Comparison of ENCODE assay signal across 8 cellular contexts in genomic region chr19:46513461-46514236, GRCh38. TPM values are rescaled to one million over a fixed set of nuclear protein-coding genes. Genes with fewer than 3 reads are reported as not detected.
DNase-seq lines count a peak whose midpoint lies in the region; ATAC-seq and FAIRE-seq lines count a peak whose summit lies in the region.

No MANE protein-coding gene starts in this region.

- POLR2A ChIA-PET in activated CD4-positive, alpha-beta memory T cell treated with anti-CD3 and anti-CD28 coated beads, Interleukin-2, amount 10 ng/mL, durations not matched to agents 7 days and 5 days (lab: Charles Lee) = no interaction called here

- no peak overlapping the region for H3K18ac ChIP-seq in mesendoderm (ENCODE audit: low read length)

- no peak overlapping the region for H2BK15ac ChIP-seq in mesendoderm (replicated peaks; ENCODE audit: low read depth)

- H3K56ac ChIP-seq in mesendoderm (ENCODE audit: low read length) = no peak overlapping the region

- CTCF ChIA-PET in activated CD4-positive, alpha-beta memory T cell treated with anti-CD3 and anti-CD28 coated beads, Interleukin-2, amount 10 ng/mL, durations not matched to agents 7 days and 5 days (lab: Charles Lee) = interaction anchor here (1.2 to 1.7 kb wide), 4 partner anchors 10 to 118 kb away, joined by 3 to 8 read pairs (median 4); no protein-coding TSS in a partner anchor

- H4K8ac ChIP-seq in mesendoderm (ENCODE audit: low read depth, low read length) = no peak overlapping the region

- H3K9ac ChIP-seq in mesendoderm (ENCODE audit: low read length) = peak overlapping the region; percentile 16

- no peaks in the 10 kb centered on the region for H3K36me3 Mint-ChIP-seq in activated CD4-positive, alpha-beta memory T cell treated with anti-CD3 and anti-CD28 coated beads, Interleukin-2, amount 10 ng/mL, durations not matched to agents 7 days and 5 days (ENCODE audit: low read depth)

- H3K27me3 Mint-ChIP-seq in activated CD4-positive, alpha-beta memory T cell treated with anti-CD3 and anti-CD28 coated beads, Interleukin-2, amount 10 ng/mL, durations not matched to agents 7 days and 5 days = peaks cover 26% of the 10 kb centered on the region

- no peak overlapping the region for H2BK120ac ChIP-seq in mesendoderm (ENCODE audit: low read depth, low read length)

- H3K27me3 ChIP-seq in mesendoderm (ENCODE audit: insufficient read depth, low read length, poor library complexity) = no peaks in the 10 kb centered on the region

- H3K4me2 ChIP-seq in mesendoderm (ENCODE audit: low read length) = no peak overlapping the region

- no peak overlapping the region for H3K27ac Mint-ChIP-seq in activated CD4-positive, alpha-beta memory T cell treated with anti-CD3 and anti-CD28 coated beads, Interleukin-2, amount 10 ng/mL, durations not matched to agents 7 days and 5 days

- no peak overlapping the region for H3K4me3 Mint-ChIP-seq in activated CD4-positive, alpha-beta memory T cell treated with anti-CD3 and anti-CD28 coated beads, Interleukin-2, amount 10 ng/mL, durations not matched to agents 7 days and 5 days

- no peak overlapping the region for H3K4me3 ChIP-seq in mesendoderm (ENCODE audit: low read length)

- H3K23ac ChIP-seq in mesendoderm (ENCODE audit: low read length) = no peak overlapping the region

- no peak overlapping the region for H3K4ac ChIP-seq in mesendoderm (ENCODE audit: low read depth, low read length)

- WGBS in mesendoderm (ENCODE audit: extremely low coverage, insufficient coverage, low lambda C conversion rate) = no CpG with 5 or more reads among the region's 36 CpGs

- H2AK5ac ChIP-seq in mesendoderm (ENCODE audit: low read length) = no peak overlapping the region

- H3K36me3 ChIP-seq in mesendoderm (ENCODE audit: control insufficient read depth, insufficient read depth, low read length) = no peaks in the 10 kb centered on the region

- no peaks in the 10 kb centered on the region for H3K79me2 ChIP-seq in mesendoderm (ENCODE audit: control insufficient read depth, insufficient read depth, low read length)

- H3K79me1 ChIP-seq in mesendoderm (ENCODE audit: low read length) = no peaks in the 10 kb centered on the region

- H3K9me3 Mint-ChIP-seq in activated CD4-positive, alpha-beta memory T cell treated with anti-CD3 and anti-CD28 coated beads, Interleukin-2, amount 10 ng/mL, durations not matched to agents 7 days and 5 days = peaks cover 3% of the 10 kb centered on the region

- DNase-seq in ACHN (peak; percentile 37), GM19239 (ENCODE audit: insufficient read length, low spot score) (peak; percentile 68), NCI-H526 (lab: John Stamatoyannopoulos, UW) (peak; percentile 22 to 82), ecto neural progenitor cell (ENCODE audit: low spot score) (peak; percentile 94), mesendoderm (peak; percentile 86)
- DNase-seq in activated CD4-positive, alpha-beta memory T cell treated with anti-CD3 and anti-CD28 coated beads, Interleukin-2, amount 10 ng/mL, durations not matched to agents 7 days and 5 days = peak; percentile 80
- peak; percentile 51 to 66 for DNase-seq in stimulated activated CD8-positive, alpha-beta memory T cell treated with anti-CD3 and anti-CD28 coated beads, Interleukin-15, amount 100 ng/mL, for 48 hours (ENCODE audit: low read depth in 2 of 2)

- no peak overlapping the region for H3K27ac ChIP-seq in mesendoderm (ENCODE audit: low read depth, low read length)

- no peak for FAIRE-seq in GM19239 (lab: Jason Lieb, UNC)

- H4K5ac ChIP-seq in mesendoderm (ENCODE audit: low read length) = no peak overlapping the region

- no peak for ATAC-seq in HG03097 (IDR thresholded peaks at IDR 0.05; ENCODE audit: low FRiP score, unreplicated experiment)

- H3K4me1 ChIP-seq in mesendoderm (ENCODE audit: control insufficient read depth, low read depth, low read length) = no peaks in the 10 kb centered on the region

- in situ Hi-C loops in ACHN (cut with HindIII; ENCODE audit: low pct_ligation_motif_present, low pct_unique_long_range_greater_than_20kb, low sequenced_read_pairs) = no loop called here

- H3K4me1 Mint-ChIP-seq in activated CD4-positive, alpha-beta memory T cell treated with anti-CD3 and anti-CD28 coated beads, Interleukin-2, amount 10 ng/mL, durations not matched to agents 7 days and 5 days = peaks cover 13% of the 10 kb centered on the region

- no peak overlapping the region for H2BK5ac ChIP-seq in mesendoderm (ENCODE audit: low read length)

RNA-seq across cellular contexts. Expression of gene PNMA8B, which starts 18.0 kb away (rescaled TPM):
- under 1 TPM; 0.05 TPM for total RNA-seq in activated CD4-positive, alpha-beta memory T cell treated with anti-CD3 and anti-CD28 coated beads, Interleukin-2, amount 10 ng/mL, durations not matched to agents 7 days and 5 days
- 0.10 TPM for polyA plus RNA-seq in mesendoderm (2013, experiment 1 of 2)
- 0.15 TPM for polyA plus RNA-seq in mesendoderm (2013, experiment 2 of 2)

RNA-seq across cellular contexts. Expression of gene PNMA8A, which starts 42.3 kb away (rescaled TPM):
- not detected for total RNA-seq in activated CD4-positive, alpha-beta memory T cell treated with anti-CD3 and anti-CD28 coated beads, Interleukin-2, amount 10 ng/mL, durations not matched to agents 7 days and 5 days
- polyA plus RNA-seq in mesendoderm (2013, experiment 1 of 2) = 12.5 TPM
- polyA plus RNA-seq in mesendoderm (2013, experiment 2 of 2) = 13.0 TPM

Comparison
In these comparisons a context has a peak if more than half of its experiments do, and no peak if none do; other contexts are left out.
1. DNase-seq: peak in every context shown above with its lines; median percentile 94 in ecto neural progenitor cell; 86 in mesendoderm; 80 in activated CD4-positive, alpha-beta memory T cell treated with anti-CD3 and anti-CD28 coated beads, Interleukin-2, amount 10 ng/mL, durations not matched to agents 7 days and 5 days; 68 in GM19239; 58 in stimulated activated CD8-positive, alpha-beta memory T cell treated with anti-CD3 and anti-CD28 coated beads, Interleukin-15, amount 100 ng/mL, for 48 hours; 52 in NCI-H526; 37 in ACHN.